Comparison of ENCODE assay signal across 26 cellular contexts in the genomic region with DNA sequence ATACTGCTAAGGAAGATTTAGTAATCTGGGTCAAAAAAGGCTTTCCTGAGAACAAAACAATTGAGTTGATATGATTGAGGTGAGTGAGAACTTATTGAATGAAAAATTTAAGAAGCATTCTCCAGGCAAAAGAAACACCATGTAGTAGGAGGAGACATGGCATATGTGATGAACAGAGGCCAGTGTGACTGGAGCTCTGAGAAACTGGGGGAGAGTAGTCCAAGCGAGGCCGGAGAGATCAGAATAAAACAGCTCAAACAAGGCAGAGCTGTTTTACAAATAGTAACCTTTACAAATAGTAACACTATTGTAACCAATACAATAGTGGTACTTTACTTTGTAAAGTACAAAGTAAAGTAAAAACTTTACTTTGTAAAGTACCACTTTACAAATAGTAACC.
"Had no signal": no experiment of that assay in that cellular context is flagged by ENCODE, and none has a peak within 500 bp of the region (broad histone marks: within the 10 kb centered on the region; RNA-seq: fewer than 3 reads in every experiment).

No MANE protein-coding gene starts in this region.

- H3K4me3 Mint-ChIP-seq: activated CD8-positive, alpha-beta T cell treated with anti-CD3 and anti-CD28 coated beads for 36 hours; activated naive CD8-positive, alpha-beta T cell; activated T-helper 1 cell treated with anti-CD3 and anti-CD28 coated beads, Interleukin-12 subunit alpha, Interleukin-12 subunit beta, Interleukin-2, Interleukin-4 antibody, amounts not matched to agents 30 ng/mL and 10 ng/mL and 1 ng/mL, durations not matched to agents 14 hours and 24 hours and 36 hours; brain; T-helper 1 cell treated with Interleukin-12 subunit alpha and Interleukin-12 subunit beta and Interleukin-4 antibody, amounts not matched to agents 30 μg/mL and 1 μg/mL, for 36 hours had no signal

- DNase-seq: activated CD4-positive, alpha-beta T cell treated with anti-CD3 and anti-CD28 coated beads for 4 hours; activated CD8-positive, alpha-beta memory T cell treated with anti-CD3 and anti-CD28 coated beads, Interleukin-2, amount 50 U/mL, for 4 hours; activated CD8-positive, alpha-beta T cell treated with anti-CD3 and anti-CD28 coated beads for 36 hours; activated effector memory CD4-positive, alpha-beta T cell treated with anti-CD3 and anti-CD28 coated beads, Interleukin-2, amount 50 U/mL, for 16 hours; activated naive CD4-positive, alpha-beta T cell treated with Interleukin-2 at 50 U/mL for 16 hours; activated T-cell treated with anti-CD3 and anti-CD28 coated beads, Interleukin-2, amount 50 U/mL, for 1 hour; Karpas-422; MM.1S; NCI-H1105; NCI-H1436; NCI-H1694 treated with DMSO at 0.1 percent for 48 hours; NCI-H2029 treated with DMSO at 0.1 percent for 48 hours; NCI-H345; NCI-H510A; NCI-H526 treated with DMSO at 0.1 percent for 48 hours; NCI-H82; NK-92 treated with Interleukin-12 subunit alpha and Interleukin-12 subunit beta, amount 100 ng/mL, for 24 hours; PC-3; SHP77; WERI-Rb-1 had no signal

- H3K27ac ChIP-seq: cardiac muscle cell, SJSA1, WERI-Rb-1 had no signal

- H3K36me3 Mint-ChIP-seq: activated naive CD8-positive, alpha-beta T cell; brain had no signal

- H3K9me3 Mint-ChIP-seq: activated T-helper 1 cell treated with anti-CD3 and anti-CD28 coated beads, Interleukin-12 subunit alpha, Interleukin-12 subunit beta, Interleukin-2, Interleukin-4 antibody, amounts not matched to agents 30 ng/mL and 10 ng/mL and 1 ng/mL, durations not matched to agents 14 hours and 24 hours and 36 hours; brain had no signal

- H3K27me3 ChIP-seq: cardiac muscle cell, SJSA1 had no signal

- H3K4me1 ChIP-seq: SJSA1 had no signal

- H3K9me3 ChIP-seq: SJSA1 had no signal

- H3K27ac Mint-ChIP-seq: activated CD8-positive, alpha-beta T cell treated with anti-CD3 and anti-CD28 coated beads for 36 hours; activated naive CD8-positive, alpha-beta T cell; activated T-helper 1 cell treated with anti-CD3 and anti-CD28 coated beads, Interleukin-12 subunit alpha, Interleukin-12 subunit beta, Interleukin-2, Interleukin-4 antibody, amounts not matched to agents 30 ng/mL and 10 ng/mL and 1 ng/mL, durations not matched to agents 14 hours and 24 hours and 36 hours; brain; T-helper 1 cell treated with Interleukin-12 subunit alpha and Interleukin-12 subunit beta and Interleukin-4 antibody, amounts not matched to agents 30 μg/mL and 1 μg/mL, for 36 hours had no signal

- H3K4me1 Mint-ChIP-seq: brain had no signal

- H3K27me3 Mint-ChIP-seq: activated CD8-positive, alpha-beta T cell treated with anti-CD3 and anti-CD28 coated beads for 36 hours; activated naive CD8-positive, alpha-beta T cell; brain had no signal

- H3K4me3 ChIP-seq: cardiac muscle cell, SJSA1 had no signal

- H3K36me3 ChIP-seq: cardiac muscle cell, SJSA1, WERI-Rb-1 had no signal

- ATAC-seq: activated CD8-positive, alpha-beta T cell treated with anti-CD3 and anti-CD28 coated beads for 36 hours; PC-3 had no signal
